In genomic region chr19:48644839-48645651, GRCh38 we compare ENCODE assay signal across 8 cellular contexts. TPM values are rescaled to one million over a fixed set of nuclear protein-coding genes. Genes with fewer than 3 reads are reported as not detected.
DNase-seq lines count a peak whose midpoint lies in the region; ATAC-seq and TF ChIP-seq lines count a peak whose summit lies in the region.

No MANE protein-coding gene starts in this region.

- no peak overlapping the region for H3K14ac ChIP-seq in H9 (ENCODE audit: insufficient read depth, low read length)

- peak overlapping the region; percentile 69 for H3K4me2 ChIP-seq in H9 (ENCODE audit: insufficient read depth, insufficient read length, low read length)

- H2BK20ac ChIP-seq in H9 (ENCODE audit: low read depth, low read length, poor library complexity, severe bottlenecking), result no peak overlapping the region

- no peak overlapping the region for H2BK12ac ChIP-seq in H9 (ENCODE audit: insufficient read length, low read depth, low read length)

- no peak overlapping the region for H2AFZ ChIP-seq in H9 (ENCODE audit: low read length)

- no peak overlapping the region for H2BK5ac ChIP-seq in H9 (ENCODE audit: insufficient read length, low read length)

- no peak overlapping the region for H4K5ac ChIP-seq in H9 (ENCODE audit: insufficient read length, low read depth, low read length)

- no peak overlapping the region for H2AK5ac ChIP-seq in H9 (ENCODE audit: insufficient read length, low read length)

- no peak overlapping the region for H3T11ph ChIP-seq in H9 (ENCODE audit: low read length)

- H3K36me3 ChIP-seq in colonic mucosa, result no peaks in the 10 kb centered on the region
- no peaks in the 10 kb centered on the region for H3K36me3 ChIP-seq in left lung

- H3K27ac ChIP-seq in H9 (ENCODE audit: insufficient read length, low read depth, low read length), result no peak overlapping the region
- H3K27ac ChIP-seq in colonic mucosa, result no peak overlapping the region
- H3K27ac ChIP-seq in left lung, result peak overlapping the region; percentile 64 to 70

- no peaks in the 10 kb centered on the region for H3K4me1 ChIP-seq in H9 (ENCODE audit: insufficient read depth, low read length)
- H3K4me1 ChIP-seq in colonic mucosa, result no peaks in the 10 kb centered on the region
- H3K4me1 ChIP-seq in left lung, result peaks cover 7 to 28% of the 10 kb centered on the region in 2 donors

- H2BK120ac ChIP-seq in H9 (ENCODE audit: low read depth, low read length, poor library complexity, severe bottlenecking), result no peak overlapping the region

- H4K91ac ChIP-seq in H9 (ENCODE audit: insufficient read length, low read depth, low read length), result no peak overlapping the region

- TF ChIP-seq CTCF in H9 (conservative IDR thresholded peaks at IDR 0.05), result no peak
- no peak for TF ChIP-seq CTCF in colonic mucosa (IDR thresholded peaks at IDR 0.05)
- no peak for TF ChIP-seq CTCF in left lung (IDR thresholded peaks at IDR 0.05)

- peak overlapping the region; percentile 29 to 98 (median 90); a peak in 6 of 7 replicates for H3K27ac Mint-ChIP-seq in H9

- H3K4me3 ChIP-seq in colonic mucosa (peak overlapping the region; percentile 27), left lung (peak overlapping the region; percentile 33 to 50)

- H3K27me3 ChIP-seq in H9 (ENCODE audit: insufficient read depth, low read length) (no peaks in the 10 kb centered on the region), colonic mucosa (peaks cover 5% of the 10 kb centered on the region), left lung (peaks cover 0 to 18% of the 10 kb centered on the region in 2 donors)

- intact Hi-C loops in colonic mucosa (cut with DNase I) (loop anchor here (5.0 kb wide), 3 partner anchors 92 to 197 kb away; no protein-coding TSS in a partner anchor), left lung (cut with DNase I) (no loop called here)

- H3K9me3 Mint-ChIP-seq in H9, result no peaks in the 10 kb centered on the region; a peak in 1 of 5 replicates

- no peak overlapping the region for H4K8ac ChIP-seq in H9 (replicated peaks; ENCODE audit: insufficient read length, low read depth, low read length)

- DNase-seq in Ammon's horn (ENCODE audit: low spot score), result peak; percentile 94
- DNase-seq in H9, result peak; percentile 82
- peak; percentile 50 for DNase-seq in NCI-H446 treated with DMSO at 0.1 percent for 48 hours (lab: John Stamatoyannopoulos, UW)
- DNase-seq in activated CD4-positive, alpha-beta T cell treated with anti-CD3 and anti-CD28 coated beads for 48 hours, result peak; percentile 85
- peak; percentile 75 for DNase-seq in colonic mucosa
- peak; percentile 76 to 80 for DNase-seq in left lung
- peak; percentile 75 to 78 for DNase-seq in stimulated activated CD4-positive, alpha-beta T cell treated with anti-CD3 and anti-CD28 coated beads, Interleukin-2, amount 100 ng/mL, for 24 hours
- DNase-seq in GM19238 (ENCODE audit: insufficient read length, low spot score), result no peak

- no peaks in the 10 kb centered on the region for H3K79me2 ChIP-seq in H9 (ENCODE audit: insufficient read depth, low read length)

- no peaks in the 10 kb centered on the region for H3K79me1 ChIP-seq in H9 (ENCODE audit: insufficient read depth, low read depth, low read length, poor library complexity, severe bottlenecking)

- peak; percentile 83 for ATAC-seq in left lung

- H3K18ac ChIP-seq in H9 (ENCODE audit: insufficient read length, low read depth, low read length), result no peak overlapping the region

- peak overlapping the region; percentile 84 to 93 for H3K4me3 Mint-ChIP-seq in H9

- peaks cover 16% of the 10 kb centered on the region for H3K23me2 ChIP-seq in H9 (ENCODE audit: insufficient read length, low read depth, low read length, poor library complexity, severe bottlenecking)

- H3K4me1 Mint-ChIP-seq in H9, result peaks cover 17 to 18% of the 10 kb centered on the region in 2 experiments

- H3K27me3 Mint-ChIP-seq in H9 (ENCODE audit: low read depth), result no peaks in the 10 kb centered on the region; the same call in 1 of the 2 replicates

- H2BK15ac ChIP-seq in H9 (ENCODE audit: low read depth, low read length), result no peak overlapping the region

- H3K9ac ChIP-seq in H9 (ENCODE audit: extremely low read depth, insufficient read length, low read length) (no peak overlapping the region), colonic mucosa (ENCODE audit: low read depth in 2 of 2, low read length in 2 of 2) (peak overlapping the region; percentile 26 to 58)

- H3K9me3 ChIP-seq in H9 (ENCODE audit: control insufficient read depth, low read depth, low read length) (no peaks in the 10 kb centered on the region), colonic mucosa (no peaks in the 10 kb centered on the region), left lung (no peaks in the 10 kb centered on the region)

- no peak overlapping the region for H3K23ac ChIP-seq in H9 (ENCODE audit: insufficient read length, low read depth, low read length)

- no CpG with 5 or more reads among the region's 26 CpGs for WGBS in H9 (ENCODE audit: extremely low coverage, insufficient read length, low lambda C conversion rate)

- H3K4ac ChIP-seq in H9 (ENCODE audit: low read depth, low read length), result no peak overlapping the region

- no peaks in the 10 kb centered on the region for H4K20me1 ChIP-seq in H9 (ENCODE audit: control insufficient read depth, insufficient read depth, insufficient read length)

- peaks cover 5 to 21% (median 20%) of the 10 kb centered on the region in 3 experiments for H3K36me3 Mint-ChIP-seq in H9 (ENCODE audit: insufficient read depth in 1 of 3, low read depth in 3 of 3)

- H3K56ac ChIP-seq in H9 (ENCODE audit: insufficient read length, low read depth, low read length), result no peak overlapping the region

RNA-seq across cellular contexts. Expression of gene CA11, which starts 0.9 kb away (rescaled TPM):
- total RNA-seq in H9 (2021) (102 and 107 TPM in 2 replicates), colonic mucosa (1 to 10 TPM; 1.4 to 2.7 TPM), left lung (1 to 10 TPM; 3.6 to 3.9 TPM)

RNA-seq across cellular contexts. Expression of gene DBP, which starts 7.9 kb away (rescaled TPM):
- total RNA-seq in H9 (2021) (11.4 and 12.6 TPM in 2 replicates), colonic mucosa (1 to 10 TPM; 4.7 to 8.9 TPM), left lung (10 to 100 TPM in 1 of 2 donors, 1 to 10 TPM in 1; 8.9 to 10.5 TPM)

RNA-seq across cellular contexts. Expression of gene SPHK2, which starts 25.7 kb away (rescaled TPM):
- total RNA-seq in H9 (2021), result 55.0 and 57.2 TPM in 2 replicates
- total RNA-seq in colonic mucosa, result 10 to 100 TPM; 36.2 to 48.4 TPM
- 10 to 100 TPM; 21.3 to 27.5 TPM for total RNA-seq in left lung

RNA-seq across cellular contexts. Expression of gene RPL18, which starts 26.1 kb away (rescaled TPM):
- total RNA-seq in H9 (2021) (1,855 and 1,874 TPM in 2 replicates), colonic mucosa (1,000 to 10,000 TPM; 1,499 to 1,736 TPM), left lung (1,000 to 10,000 TPM; 1,028 to 1,088 TPM)

RNA-seq across cellular contexts. Expression of gene NTN5, which starts 27.8 kb away (rescaled TPM):
- total RNA-seq in H9 (2021) (0.33 and 0.55 TPM in 2 replicates), colonic mucosa (under 1 TPM in 1 of 2 donors, not detected in 1; 0.32 TPM), left lung (under 1 TPM; 0.29 to 0.73 TPM)

Comparison
In these comparisons a context has a peak if more than half of its experiments do, and no peak if none do; other contexts are left out.
1. H3K27ac ChIP-seq: peak in left lung (2 of 2); none in H9 (single experiment) and colonic mucosa (single experiment).
2. RNA of gene CA11, which starts 0.9 kb away (total RNA-seq): 102 to 107 TPM in H9; 3.6 to 3.9 TPM in left lung and 1.4 to 2.7 TPM in colonic mucosa; every median in the first group is over 10 times any median in the second.